16 cellular contexts compared by ENCODE assay signal in the genomic region with DNA sequence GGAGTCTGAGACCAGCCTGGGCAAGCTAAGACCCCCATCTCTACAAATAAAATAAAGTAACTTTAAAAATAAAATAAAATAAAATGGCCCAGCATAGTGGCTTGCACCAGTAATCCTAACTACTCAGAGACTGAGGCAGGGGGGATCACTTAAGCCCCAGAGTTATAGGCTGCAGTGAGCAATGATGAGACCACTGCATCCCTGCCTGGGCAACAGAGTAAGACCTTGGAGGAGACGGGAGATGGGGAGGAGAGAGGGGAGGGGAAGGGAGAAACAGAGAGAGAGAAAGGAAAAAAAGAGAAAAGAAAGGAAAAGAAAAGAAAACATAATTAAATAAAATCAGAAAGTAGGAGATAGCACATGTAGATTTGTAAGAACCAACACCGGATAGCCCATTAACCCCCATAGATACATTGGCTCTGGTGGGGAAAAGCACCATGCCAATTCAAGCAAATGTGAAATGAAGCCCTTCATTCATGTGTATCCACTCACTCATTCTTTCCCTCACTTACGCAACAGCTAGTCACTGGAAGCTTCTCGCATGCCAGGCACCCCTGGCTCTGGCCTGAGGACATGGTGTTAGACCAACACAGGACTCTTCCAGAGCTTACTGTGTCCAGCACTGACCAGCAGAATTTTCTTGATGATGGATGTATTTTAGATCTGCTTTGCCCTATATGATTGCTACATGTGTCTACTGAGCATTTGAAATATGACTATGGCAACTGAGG.
A peak's percentile ranks its signal among the peaks of the same experiment; 100 is the strongest.
DNase-seq lines count a peak whose midpoint lies in the region; ATAC-seq and TF ChIP-seq lines count a peak whose summit lies in the region.
"Had no signal": no experiment of that assay in that cellular context is flagged by ENCODE, and none has a peak within 500 bp of the region (broad histone marks: within the 10 kb centered on the region; RNA-seq: fewer than 3 reads in every experiment).

No MANE protein-coding gene starts in this region.

- no peaks in the 10 kb centered on the region for H3K36me3 ChIP-seq in MG63
- H3K36me3 ChIP-seq in mesendoderm (ENCODE audit: control insufficient read depth, insufficient read depth, low read length), result no peaks in the 10 kb centered on the region
- H3K36me3 ChIP-seq: BE2C, upper lobe of right lung had no signal

- peak overlapping the region; percentile 96 for H3K18ac ChIP-seq in mesendoderm (ENCODE audit: low read length)

- no peak for TF ChIP-seq CTCF in epithelial cell of esophagus (IDR thresholded peaks at IDR 0.05; ENCODE audit: insufficient read depth, low read depth, low read length, missing control alignments)

- no peak overlapping the region for H4K8ac ChIP-seq in mesendoderm (ENCODE audit: low read depth, low read length)

- H3K4me1 ChIP-seq in mesendoderm (ENCODE audit: control insufficient read depth, low read depth, low read length), result peaks cover 22% of the 10 kb centered on the region
- H3K4me1 ChIP-seq: BE2C had no signal

- no peak overlapping the region for H3K23ac ChIP-seq in mesendoderm (ENCODE audit: low read length)

- no peak overlapping the region for H2BK15ac ChIP-seq in mesendoderm (replicated peaks; ENCODE audit: low read depth)

- H3K79me1 ChIP-seq in mesendoderm (ENCODE audit: low read length), result peaks cover 6% of the 10 kb centered on the region

- H3K27ac ChIP-seq in mesendoderm (ENCODE audit: low read depth, low read length), result peak overlapping the region; percentile 72
- H3K27ac ChIP-seq: upper lobe of right lung had no signal

- H3K9ac ChIP-seq in mesendoderm (ENCODE audit: low read length), result no peak overlapping the region

- no peak for ATAC-seq in HG02981 (IDR thresholded peaks at IDR 0.05; ENCODE audit: unreplicated experiment)
- ATAC-seq: activated T-helper 17 cell treated with anti-CD3 and anti-CD28 coated beads, Interleukin-2, amount 50 U/mL, for 72 hours had no signal

- H3K4me3 ChIP-seq in MG63 (no peak overlapping the region), epithelial cell of esophagus (ENCODE audit: low read length) (no peak overlapping the region), mesendoderm (ENCODE audit: low read length) (no peak overlapping the region)
- H3K4me3 ChIP-seq: GM12878, upper lobe of right lung had no signal

- no peaks in the 10 kb centered on the region for H3K9me3 ChIP-seq in MG63
- H3K9me3 ChIP-seq: BE2C, upper lobe of right lung had no signal

- H3K79me2 ChIP-seq in mesendoderm (ENCODE audit: control insufficient read depth, insufficient read depth, low read length), result peaks cover 3% of the 10 kb centered on the region

- WGBS in mesendoderm (ENCODE audit: extremely low coverage, insufficient coverage, low lambda C conversion rate), result no CpG with 5 or more reads among the region's 4 CpGs

- DNase-seq in Daoy (ENCODE audit: low read depth) (peak; percentile 17), MG63 (peak; percentile 55), epithelial cell of esophagus (ENCODE audit: low read depth) (peak; percentile 56), mesendoderm (peak; percentile 87), H4 (ENCODE audit: low spot score) (no peak), cerebellar cortex (ENCODE audit: low spot score) (no peak)
- no peak for DNase-seq in activated CD4-positive, alpha-beta T cell treated with anti-CD3 and anti-CD28 coated beads, Interleukin-2, amount 50 U/mL, for 1 hour
- DNase-seq: activated CD4-positive, alpha-beta T cell treated with anti-CD3 and anti-CD28 coated beads, Interleukin-2, amount 50 U/mL, for 48 hours; aorta; BE2C; kidney glomerular epithelial cell; NCI-H1436; upper lobe of right lung had no signal

- H3K4me2 ChIP-seq in mesendoderm (ENCODE audit: low read length), result no peak overlapping the region

- peak overlapping the region; percentile 75 for H3K4ac ChIP-seq in mesendoderm (ENCODE audit: low read depth, low read length)

- H2AK5ac ChIP-seq in mesendoderm (ENCODE audit: low read length), result peak overlapping the region; percentile 88

- H2BK120ac ChIP-seq in mesendoderm (ENCODE audit: low read depth, low read length), result peak overlapping the region; percentile 29

- H4K5ac ChIP-seq in mesendoderm (ENCODE audit: low read length), result peak overlapping the region; percentile 1

- peak overlapping the region; percentile 66 for H3K56ac ChIP-seq in mesendoderm (ENCODE audit: low read length)

- H2BK5ac ChIP-seq in mesendoderm (ENCODE audit: low read length), result peak overlapping the region; percentile 96

- H3K27me3 ChIP-seq in MG63, result no peaks in the 10 kb centered on the region
- H3K27me3 ChIP-seq in mesendoderm (ENCODE audit: insufficient read depth, low read length, poor library complexity), result no peaks in the 10 kb centered on the region
- H3K27me3 ChIP-seq: BE2C, upper lobe of right lung had no signal

Comparison
In these comparisons a context has a peak if more than half of its experiments do, and no peak if none do; other contexts are left out.
1. DNase-seq: peak in Daoy (single experiment), MG63 (single experiment), epithelial cell of esophagus (single experiment) and mesendoderm (single experiment); none in H4 (single experiment), cerebellar cortex (single experiment) and activated CD4-positive, alpha-beta T cell treated with anti-CD3 and anti-CD28 coated beads, Interleukin-2, amount 50 U/mL, for 1 hour (single experiment).